Comparison of ENCODE assay signal across 18 cellular contexts in genomic region chr14:66974397-66975025, GRCh38.
DNase-seq lines count a peak whose midpoint lies in the region; ATAC-seq and TF ChIP-seq lines count a peak whose summit lies in the region.
"Had no signal": no experiment of that assay in that cellular context is flagged by ENCODE, and none has a peak within 500 bp of the region (broad histone marks: within the 10 kb centered on the region; RNA-seq: fewer than 3 reads in every experiment).

No MANE protein-coding gene starts in this region.

- no peak overlapping the region for H3K27ac ChIP-seq in aorta (ENCODE audit: low read depth in 1 of 2, low read length in 2 of 2)
- H3K27ac ChIP-seq: gastroesophageal sphincter had no signal

- H3K9me3 Mint-ChIP-seq in activated naive CD8-positive, alpha-beta T cell treated with anti-CD3 and anti-CD28 coated beads, Interleukin-2, amount 50 U/mL, for 24 hours, result no peaks in the 10 kb centered on the region
- no peaks in the 10 kb centered on the region for H3K9me3 Mint-ChIP-seq in activated CD8-positive, alpha-beta T cell treated with anti-CD3 and anti-CD28 coated beads for 36 hours
- H3K9me3 Mint-ChIP-seq: activated naive CD4-positive, alpha-beta T cell treated with anti-CD3 and anti-CD28 coated beads, Interleukin-2, amount 50 U/mL, for 24 hours; stimulated activated effector memory CD8-positive, alpha-beta T cell treated with anti-CD3 and anti-CD28 coated beads, Interleukin-12 subunit alpha, Interleukin-12 subunit beta, amount 100 ng/mL, for 72 hours; type B pancreatic cell had no signal

- no peaks in the 10 kb centered on the region for H3K27me3 Mint-ChIP-seq in activated naive CD8-positive, alpha-beta T cell treated with anti-CD3 and anti-CD28 coated beads, Interleukin-2, amount 50 U/mL, for 24 hours
- H3K27me3 Mint-ChIP-seq in activated CD8-positive, alpha-beta T cell treated with anti-CD3 and anti-CD28 coated beads for 36 hours, result no peaks in the 10 kb centered on the region
- H3K27me3 Mint-ChIP-seq: activated naive CD4-positive, alpha-beta T cell treated with anti-CD3 and anti-CD28 coated beads, Interleukin-2, amount 50 U/mL, for 24 hours; type B pancreatic cell had no signal

- peak; percentile 26 for DNase-seq in COLO829 (ENCODE audit: low spot score)
- DNase-seq in M059J (ENCODE audit: low read depth), result peak; percentile 51
- peak; percentile 7 to 69 for DNase-seq in cardiac fibroblast (ENCODE audit: low read depth in 2 of 2)
- peak; percentile 18 for DNase-seq in kidney glomerular epithelial cell (lab: John Stamatoyannopoulos, UW)
- no peak for DNase-seq in aorta
- no peak for DNase-seq in activated naive CD8-positive, alpha-beta T cell treated with anti-CD3 and anti-CD28 coated beads, Interleukin-2, amount 50 U/mL, for 24 hours
- DNase-seq in activated CD8-positive, alpha-beta T cell treated with anti-CD3 and anti-CD28 coated beads for 36 hours, result no peak
- DNase-seq: AML-193; cortex of kidney; DMS153; Kasumi-1; NCI-H1694; stimulated activated CD4-positive, alpha-beta T cell treated with anti-CD3 and anti-CD28 coated beads, Interleukin-4, amount 100 ng/mL, for 1 hour had no signal

- H3K27ac Mint-ChIP-seq in activated naive CD8-positive, alpha-beta T cell treated with anti-CD3 and anti-CD28 coated beads, Interleukin-2, amount 50 U/mL, for 24 hours, result no peak overlapping the region
- no peak overlapping the region for H3K27ac Mint-ChIP-seq in activated CD8-positive, alpha-beta T cell treated with anti-CD3 and anti-CD28 coated beads for 36 hours
- H3K27ac Mint-ChIP-seq: activated naive CD4-positive, alpha-beta T cell treated with anti-CD3 and anti-CD28 coated beads, Interleukin-2, amount 50 U/mL, for 24 hours; stimulated activated effector memory CD8-positive, alpha-beta T cell treated with anti-CD3 and anti-CD28 coated beads, Interleukin-12 subunit alpha, Interleukin-12 subunit beta, amount 100 ng/mL, for 72 hours; type B pancreatic cell had no signal

- POLR2A ChIA-PET in activated CD8-positive, alpha-beta T cell treated with anti-CD3 and anti-CD28 coated beads for 36 hours (lab: Charles Lee), result no interaction called here

- no peaks in the 10 kb centered on the region for H3K4me1 ChIP-seq in aorta (ENCODE audit: control insufficient read depth in 1 of 2, insufficient read depth in 2 of 2, low read length in 2 of 2)

- no peak for TF ChIP-seq CTCF in cardiac fibroblast (IDR thresholded peaks at IDR 0.05; ENCODE audit: low read depth, low read length)
- no peak for TF ChIP-seq CTCF in activated CD8-positive, alpha-beta T cell treated with anti-CD3 and anti-CD28 coated beads for 36 hours (IDR thresholded peaks at IDR 0.05)

- H3K36me3 ChIP-seq in aorta (ENCODE audit: control insufficient read depth in 1 of 2, insufficient read depth in 2 of 2, low read length in 1 of 2), result no peaks in the 10 kb centered on the region
- H3K36me3 ChIP-seq: gastroesophageal sphincter had no signal

- H3K4me3 Mint-ChIP-seq in activated naive CD8-positive, alpha-beta T cell treated with anti-CD3 and anti-CD28 coated beads, Interleukin-2, amount 50 U/mL, for 24 hours, result no peak overlapping the region
- no peak overlapping the region for H3K4me3 Mint-ChIP-seq in activated CD8-positive, alpha-beta T cell treated with anti-CD3 and anti-CD28 coated beads for 36 hours
- H3K4me3 Mint-ChIP-seq: activated naive CD4-positive, alpha-beta T cell treated with anti-CD3 and anti-CD28 coated beads, Interleukin-2, amount 50 U/mL, for 24 hours; stimulated activated effector memory CD8-positive, alpha-beta T cell treated with anti-CD3 and anti-CD28 coated beads, Interleukin-12 subunit alpha, Interleukin-12 subunit beta, amount 100 ng/mL, for 72 hours; type B pancreatic cell had no signal

- peaks cover 3% of the 10 kb centered on the region for H3K36me3 Mint-ChIP-seq in activated naive CD8-positive, alpha-beta T cell treated with anti-CD3 and anti-CD28 coated beads, Interleukin-2, amount 50 U/mL, for 24 hours (ENCODE audit: low read depth)
- H3K36me3 Mint-ChIP-seq in activated CD8-positive, alpha-beta T cell treated with anti-CD3 and anti-CD28 coated beads for 36 hours (ENCODE audit: low read depth), result peaks cover 1% of the 10 kb centered on the region
- H3K36me3 Mint-ChIP-seq: stimulated activated effector memory CD8-positive, alpha-beta T cell treated with anti-CD3 and anti-CD28 coated beads, Interleukin-12 subunit alpha, Interleukin-12 subunit beta, amount 100 ng/mL, for 72 hours had no signal

- CTCF ChIA-PET in activated CD8-positive, alpha-beta T cell treated with anti-CD3 and anti-CD28 coated beads for 36 hours (lab: Charles Lee), result interaction anchor here (0.7 kb wide), 2 partner anchors 9 to 453 kb away, joined by 3 read pairs; no protein-coding TSS in a partner anchor

- ATAC-seq in aorta (ENCODE audit: low FRiP score), result no peak
- no peak for ATAC-seq in HG03565 (IDR thresholded peaks at IDR 0.05; ENCODE audit: unreplicated experiment)
- ATAC-seq in activated naive CD8-positive, alpha-beta T cell treated with anti-CD3 and anti-CD28 coated beads, Interleukin-2, amount 50 U/mL, for 24 hours, result no peak
- ATAC-seq in activated CD8-positive, alpha-beta T cell treated with anti-CD3 and anti-CD28 coated beads for 36 hours, result no peak
- ATAC-seq: gastroesophageal sphincter; stimulated activated effector memory CD8-positive, alpha-beta T cell treated with anti-CD3 and anti-CD28 coated beads, Interleukin-12 subunit alpha, Interleukin-12 subunit beta, amount 100 ng/mL, for 72 hours had no signal

- H3K9me3 ChIP-seq in aorta (ENCODE audit: control insufficient read depth, low read length), result no peaks in the 10 kb centered on the region
- H3K9me3 ChIP-seq: gastroesophageal sphincter had no signal

- no peaks in the 10 kb centered on the region for H3K4me1 Mint-ChIP-seq in activated naive CD8-positive, alpha-beta T cell treated with anti-CD3 and anti-CD28 coated beads, Interleukin-2, amount 50 U/mL, for 24 hours
- no peaks in the 10 kb centered on the region for H3K4me1 Mint-ChIP-seq in activated CD8-positive, alpha-beta T cell treated with anti-CD3 and anti-CD28 coated beads for 36 hours (ENCODE audit: low read depth)
- H3K4me1 Mint-ChIP-seq: activated naive CD4-positive, alpha-beta T cell treated with anti-CD3 and anti-CD28 coated beads, Interleukin-2, amount 50 U/mL, for 24 hours; stimulated activated effector memory CD8-positive, alpha-beta T cell treated with anti-CD3 and anti-CD28 coated beads, Interleukin-12 subunit alpha, Interleukin-12 subunit beta, amount 100 ng/mL, for 72 hours had no signal

- intact Hi-C loops in aorta (cut with DNase I), result no loop called here
- intact Hi-C loops in activated CD8-positive, alpha-beta T cell treated with anti-CD3 and anti-CD28 coated beads for 36 hours (cut with micrococcal nuclease), result no loop called here

- no peaks in the 10 kb centered on the region for H3K27me3 ChIP-seq in aorta (ENCODE audit: control insufficient read depth in 1 of 2, insufficient read depth in 2 of 2, low read length in 1 of 2)
- H3K27me3 ChIP-seq: gastroesophageal sphincter had no signal

- H3K4me3 ChIP-seq in cardiac fibroblast (replicated peaks in 1 of 2; ENCODE audit: low read depth in 2 of 2, low read length in 2 of 2) (no peak overlapping the region), aorta (ENCODE audit: low read length in 2 of 2) (no peak overlapping the region)
- H3K4me3 ChIP-seq: gastroesophageal sphincter had no signal

Comparison
In these comparisons a context has a peak if more than half of its experiments do, and no peak if none do; other contexts are left out.
1. DNase-seq: peak in COLO829 (single experiment), M059J (single experiment), cardiac fibroblast (2 of 2) and kidney glomerular epithelial cell (single experiment); none in aorta (0 of 2), activated naive CD8-positive, alpha-beta T cell treated with anti-CD3 and anti-CD28 coated beads, Interleukin-2, amount 50 U/mL, for 24 hours (single experiment) and activated CD8-positive, alpha-beta T cell treated with anti-CD3 and anti-CD28 coated beads for 36 hours (single experiment).